Comparison of ENCODE assay signal across 27 cellular contexts in the genomic region with DNA sequence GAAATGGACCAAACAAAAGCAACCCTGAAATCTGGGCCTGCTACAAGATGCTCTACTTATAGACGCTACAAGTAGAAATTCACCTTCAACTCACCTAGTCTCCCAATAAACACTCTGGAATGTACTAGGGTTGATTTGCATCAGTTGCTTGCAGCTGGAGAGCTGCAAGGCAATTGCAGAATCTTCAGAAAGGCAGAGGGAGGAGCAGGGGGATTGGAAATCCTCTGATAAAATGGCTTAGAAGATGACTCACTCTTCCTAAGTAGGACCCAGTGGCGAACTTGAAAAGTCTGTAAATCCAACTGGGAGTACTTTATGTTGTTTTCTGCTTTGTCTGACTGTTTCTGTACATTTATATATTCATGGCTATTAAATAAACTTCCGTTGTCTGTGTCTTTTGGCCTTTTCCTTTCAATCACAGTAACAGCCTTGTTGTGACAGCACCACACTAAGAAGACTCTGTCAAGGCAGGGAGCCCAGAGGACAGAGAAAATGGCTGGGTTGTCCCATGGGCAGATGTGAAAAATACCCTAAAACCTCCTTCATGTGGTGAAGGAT. TPM values are rescaled to one million over a fixed set of nuclear protein-coding genes. Genes with fewer than 3 reads are reported as not detected.
DNase-seq lines count a peak whose midpoint lies in the region; ATAC-seq and TF ChIP-seq lines count a peak whose summit lies in the region.
"Had no signal": no experiment of that assay in that cellular context is flagged by ENCODE, and none has a peak within 500 bp of the region (broad histone marks: within the 10 kb centered on the region; RNA-seq: fewer than 3 reads in every experiment).

No MANE protein-coding gene starts in this region.

- H2BK20ac ChIP-seq in IMR-90 (ENCODE audit: low read depth, low read length): no peak overlapping the region

- CTCF ChIA-PET in IMR-90 (lab: Yijun Ruan, JAX): no interaction called here
- CTCF ChIA-PET in WTC11 (lab: Charles Lee): no interaction called here
- CTCF ChIA-PET in RWPE1 (lab: Yijun Ruan, JAX): interaction anchor here (0.6 to 1.0 kb wide), 2 partner anchors 12 to 304 kb away, joined by 3 read pairs; no protein-coding TSS in a partner anchor

- H4K8ac ChIP-seq in IMR-90 (ENCODE audit: low read depth in 2 of 2, low read length in 2 of 2): no peak overlapping the region

- H3K9me3 Mint-ChIP-seq in WTC11 (no peaks in the 10 kb centered on the region), glutamatergic neuron (ENCODE audit: unreplicated experiment) (no peaks in the 10 kb centered on the region)
- H3K9me3 Mint-ChIP-seq: activated CD4-positive, alpha-beta memory T cell treated with anti-CD3 and anti-CD28 coated beads, Interleukin-2, amount 10 ng/mL, durations not matched to agents 7 days and 5 days; activated naive CD4-positive, alpha-beta T cell treated with anti-CD3 and anti-CD28 coated beads, Interleukin-2, amount 10 ng/mL, durations not matched to agents 7 days and 5 days; activated T-cell treated with anti-CD3 and anti-CD28 coated beads, Interleukin-2, amount 50 U/mL, for 24 hours; CD8-positive, alpha-beta T cell; HFFc6; T-helper 2 cell treated with Interferon-gamma antibody and Interleukin-4, amounts not matched to agents 5 μg/mL and 100 μg/mL, for 36 hours had no signal

- WGBS in IMR-90 (ENCODE audit: extremely low coverage in 2 of 2, insufficient read length in 1 of 2), 2 experiments: 20% methylated on average over 1 of the region's 3 CpGs; no CpG with 5 or more reads in 1 of the 2 experiments

- H3K9me1 ChIP-seq in IMR-90 (ENCODE audit: insufficient read depth, low read length): peaks cover 3% of the 10 kb centered on the region; the same call in 1 of the 2 replicates

- no peaks in the 10 kb centered on the region for H3K27me3 Mint-ChIP-seq in WTC11 (ENCODE audit: low read depth)
- H3K27me3 Mint-ChIP-seq in glutamatergic neuron (ENCODE audit: unreplicated experiment): no peaks in the 10 kb centered on the region
- H3K27me3 Mint-ChIP-seq: activated T-cell treated with anti-CD3 and anti-CD28 coated beads, Interleukin-2, amount 50 U/mL, for 24 hours had no signal

- no peak overlapping the region for H3K9ac ChIP-seq in IMR-90 (ENCODE audit: low read depth, low read length)

- no peak overlapping the region for H2BK15ac ChIP-seq in IMR-90 (ENCODE audit: low read depth, low read length)

- H2BK5ac ChIP-seq in IMR-90 (ENCODE audit: low read depth, low read length, poor library complexity, severe bottlenecking): no peak overlapping the region

- H3K56ac ChIP-seq in IMR-90 (ENCODE audit: extremely low read depth, insufficient read depth, low read length): no peak overlapping the region

- DNase-seq in IMR-90: peak; percentile 47
- no peak for DNase-seq in WTC11 (ENCODE audit: low spot score)
- DNase-seq in fibroblast of villous mesenchyme (ENCODE audit: low read depth): peak; percentile 72
- peak; percentile 20 for DNase-seq in non-pigmented ciliary epithelial cell (ENCODE audit: low read depth)
- DNase-seq in NCI-H2107 treated with DMSO at 0.1 percent for 48 hours (lab: John Stamatoyannopoulos, UW; ENCODE audit: unreplicated experiment): no peak
- DNase-seq in RWPE1 (ENCODE audit: low spot score): no peak
- DNase-seq in glutamatergic neuron: no peak
- DNase-seq: activated CD4-positive, alpha-beta memory T cell treated with anti-CD3 and anti-CD28 coated beads, Interleukin-2, amount 10 ng/mL, durations not matched to agents 7 days and 5 days; activated CD4-positive, CD25-positive, alpha-beta regulatory T cell; activated naive CD4-positive, alpha-beta T cell treated with anti-CD3 and anti-CD28 coated beads, Interleukin-2, amount 10 ng/mL, durations not matched to agents 7 days and 5 days; activated T-cell treated with anti-CD3 and anti-CD28 coated beads, Interleukin-2, amount 50 U/mL, for 24 hours; body of pancreas; CD8-positive, alpha-beta T cell; DMS79; gastrocnemius medialis; HFFc6; KG1; left ventricle myocardium superior; NCI-H2029 treated with DMSO at 0.1 percent for 48 hours; NCI-H510A treated with DMSO at 0.1 percent for 48 hours; ovary; right lobe of liver; stimulated activated naive B cell treated with anti-CD40 and anti-IgM and Interleukin-4, amounts not matched to agents 10 μg/mL and 1 μg/mL and 100 μg/mL, for 72 hours; tibial artery had no signal

- no TSS peak for BruUV-seq in IMR-90 (replicated peaks; lab: Mats Ljungman, UMichigan)

- peaks cover 30% of the 10 kb centered on the region for H3K4me1 Mint-ChIP-seq in WTC11
- peaks cover 1% of the 10 kb centered on the region for H3K4me1 Mint-ChIP-seq in glutamatergic neuron (ENCODE audit: low read depth, unreplicated experiment)

- H2AK5ac ChIP-seq in IMR-90 (ENCODE audit: low read depth, low read length): no peak overlapping the region

- H3K4me3 Mint-ChIP-seq in WTC11 (no peak overlapping the region), glutamatergic neuron (ENCODE audit: unreplicated experiment) (no peak overlapping the region)
- H3K4me3 Mint-ChIP-seq: activated CD4-positive, alpha-beta memory T cell treated with anti-CD3 and anti-CD28 coated beads, Interleukin-2, amount 10 ng/mL, durations not matched to agents 7 days and 5 days; activated naive CD4-positive, alpha-beta T cell treated with anti-CD3 and anti-CD28 coated beads, Interleukin-2, amount 10 ng/mL, durations not matched to agents 7 days and 5 days; activated T-cell treated with anti-CD3 and anti-CD28 coated beads, Interleukin-2, amount 50 U/mL, for 24 hours; CD8-positive, alpha-beta T cell; HFFc6; stimulated activated naive B cell treated with anti-CD40 and anti-IgM and Interleukin-4, amounts not matched to agents 10 μg/mL and 1 μg/mL and 100 μg/mL, for 72 hours; T-helper 2 cell treated with Interferon-gamma antibody and Interleukin-4, amounts not matched to agents 5 μg/mL and 100 μg/mL, for 36 hours had no signal

- H3K23ac ChIP-seq in IMR-90 (ENCODE audit: low read depth, low read length): no peak overlapping the region

- no peak overlapping the region for H2BK120ac ChIP-seq in IMR-90 (ENCODE audit: low read depth, low read length)

- no peaks in the 10 kb centered on the region for H3K79me1 ChIP-seq in IMR-90 (ENCODE audit: low read depth in 1 of 2, low read length in 2 of 2)

- H3K4me3 ChIP-seq in IMR-90 (ENCODE audit: insufficient read depth, low read depth, low read length): no peak overlapping the region
- H3K4me3 ChIP-seq in fibroblast of villous mesenchyme (ENCODE audit: low read depth, low read length): no peak overlapping the region
- H3K4me3 ChIP-seq: body of pancreas, coronary artery, gastrocnemius medialis, ovary, right lobe of liver, SJSA1, tibial artery had no signal

- H4K5ac ChIP-seq in IMR-90 (ENCODE audit: low read depth, low read length): no peak overlapping the region

- H3K36me3 ChIP-seq in IMR-90 (ENCODE audit: control insufficient read depth, insufficient read depth, low read length): no peaks in the 10 kb centered on the region
- H3K36me3 ChIP-seq: gastrocnemius medialis, ovary, right lobe of liver, SJSA1, tibial artery had no signal

- H3K14ac ChIP-seq in IMR-90 (replicated peaks; ENCODE audit: low read depth, low read length): no peak overlapping the region

- in situ Hi-C loops in IMR-90 (cut with MboI; ENCODE audit: low sequenced_read_pairs): no loop called here

- H3K36me3 Mint-ChIP-seq in WTC11 (no peaks in the 10 kb centered on the region), glutamatergic neuron (ENCODE audit: unreplicated experiment) (no peaks in the 10 kb centered on the region)
- H3K36me3 Mint-ChIP-seq: activated naive CD4-positive, alpha-beta T cell treated with anti-CD3 and anti-CD28 coated beads, Interleukin-2, amount 10 ng/mL, durations not matched to agents 7 days and 5 days; CD8-positive, alpha-beta T cell; stimulated activated naive B cell treated with anti-CD40 and anti-IgM and Interleukin-4, amounts not matched to agents 10 μg/mL and 1 μg/mL and 100 μg/mL, for 72 hours had no signal

- H3K27me3 ChIP-seq in IMR-90 (ENCODE audit: control insufficient read depth, insufficient read depth, low read length): no peaks in the 10 kb centered on the region
- H3K27me3 ChIP-seq: body of pancreas, gastrocnemius medialis, ovary, right lobe of liver, SJSA1, tibial artery had no signal

- no peak overlapping the region for H3K18ac ChIP-seq in IMR-90 (ENCODE audit: low read depth, low read length)

- no peak overlapping the region for H3K4me2 ChIP-seq in IMR-90 (ENCODE audit: low read depth, low read length)

- TF ChIP-seq RAD21 in IMR-90 (IDR thresholded peaks at IDR 0.05; ENCODE audit: low read length): no peak

- POLR2A ChIA-PET in IMR-90 (lab: Charles Lee; ENCODE audit: unreplicated experiment) (no interaction called here), WTC11 (lab: Charles Lee) (no interaction called here), RWPE1 (lab: Yijun Ruan, JAX; ENCODE audit: low non-redundant PET) (no interaction called here)

- no peak overlapping the region for H4K91ac ChIP-seq in IMR-90 (ENCODE audit: insufficient read depth, low read depth, low read length)

- no peaks in the 10 kb centered on the region for H4K20me1 ChIP-seq in IMR-90 (ENCODE audit: insufficient read depth, low read length)

- no peak overlapping the region for H3K27ac ChIP-seq in IMR-90 (ENCODE audit: insufficient read depth, low read length)
- H3K27ac ChIP-seq in RWPE1: no peak overlapping the region
- H3K27ac ChIP-seq: body of pancreas, coronary artery, gastrocnemius medialis, ovary, right lobe of liver, SJSA1, tibial artery had no signal

- TF ChIP-seq POLR2A in IMR-90 (IDR thresholded peaks at IDR 0.05; ENCODE audit: low read depth, low read length): no peak

- H3K4ac ChIP-seq in IMR-90 (ENCODE audit: low read depth, low read length): no peak overlapping the region

- no peak overlapping the region for H2AK9ac ChIP-seq in IMR-90 (replicated peaks; ENCODE audit: low read depth, low read length, poor library complexity)

- H2AFZ ChIP-seq in IMR-90 (replicated peaks; ENCODE audit: low read length, poor library complexity): no peak overlapping the region

- ATAC-seq in IMR-90 (ENCODE audit: low read depth) (no peak; the same call in 1 of the 2 replicates), WTC11 (peak; percentile 73)
- ATAC-seq: body of pancreas; CD8-positive, alpha-beta T cell; gastrocnemius medialis; left ventricle myocardium superior; right lobe of liver; stimulated activated naive B cell treated with anti-CD40 and anti-IgM and Interleukin-4, amounts not matched to agents 10 μg/mL and 1 μg/mL and 100 μg/mL, for 72 hours had no signal

- H3K4me1 ChIP-seq in IMR-90 (ENCODE audit: control insufficient read depth, insufficient read depth, low read length): peaks cover 3% of the 10 kb centered on the region; the same call in 1 of the 2 replicates
- H3K4me1 ChIP-seq: body of pancreas, gastrocnemius medialis, right lobe of liver, SJSA1 had no signal

- intact Hi-C loops in IMR-90 (cut with micrococcal nuclease): no loop called here

- TF ChIP-seq CTCF in IMR-90 (conservative IDR thresholded peaks at IDR 0.05; ENCODE audit: low read depth, low read length): 0 out of 2 replicates have a peak, but pooled peaks have one; percentile 1
- no peak for TF ChIP-seq CTCF in WTC11 (IDR thresholded peaks at IDR 0.05)
- no peak for TF ChIP-seq CTCF in fibroblast of villous mesenchyme (IDR thresholded peaks at IDR 0.05; ENCODE audit: insufficient read depth, low read depth, low read length)
- TF ChIP-seq CTCF in RWPE1 (conservative IDR thresholded peaks at IDR 0.05; ENCODE audit: low read depth): no peak
- TF ChIP-seq CTCF in glutamatergic neuron (IDR thresholded peaks at IDR 0.05; ENCODE audit: partially characterized antibody, unreplicated experiment): no peak

- dilution Hi-C loops in IMR-90 (cut with HindIII; ENCODE audit: low sequenced_read_pairs, unreplicated experiment): no loop called here

- peak overlapping the region; percentile 61; the same call in 1 of the 2 replicates for H3K27ac Mint-ChIP-seq in WTC11
- no peak overlapping the region for H3K27ac Mint-ChIP-seq in glutamatergic neuron (ENCODE audit: unreplicated experiment)
- H3K27ac Mint-ChIP-seq: activated CD4-positive, alpha-beta memory T cell treated with anti-CD3 and anti-CD28 coated beads, Interleukin-2, amount 10 ng/mL, durations not matched to agents 7 days and 5 days; activated naive CD4-positive, alpha-beta T cell treated with anti-CD3 and anti-CD28 coated beads, Interleukin-2, amount 10 ng/mL, durations not matched to agents 7 days and 5 days; activated T-cell treated with anti-CD3 and anti-CD28 coated beads, Interleukin-2, amount 50 U/mL, for 24 hours; CD8-positive, alpha-beta T cell; HFFc6; stimulated activated naive B cell treated with anti-CD40 and anti-IgM and Interleukin-4, amounts not matched to agents 10 μg/mL and 1 μg/mL and 100 μg/mL, for 72 hours; T-helper 2 cell treated with Interferon-gamma antibody and Interleukin-4, amounts not matched to agents 5 μg/mL and 100 μg/mL, for 36 hours had no signal

- no peaks in the 10 kb centered on the region for H3K9me3 ChIP-seq in IMR-90 (ENCODE audit: control insufficient read depth, insufficient read depth, low read length)
- H3K9me3 ChIP-seq: body of pancreas, gastrocnemius medialis, ovary, right lobe of liver, SJSA1, tibial artery had no signal

RNA-seq across cellular contexts. Expression of a gene that starts 14.7 kb away (rescaled TPM):
- total RNA-seq in IMR-90 (2012; rRNA removed): 21.1 and 24.4 TPM in 2 replicates
- polyA plus RNA-seq in IMR-90 (2012; rRNA removed): 10.0 and 10.4 TPM in 2 replicates
- polyA plus RNA-seq in IMR-90 (2012; cell fraction: cytosol; rRNA removed): 2.4 and 2.5 TPM in 2 replicates
- polyA plus RNA-seq in IMR-90 (2012; cell fraction: nucleus; rRNA removed; ENCODE audit: low replicate concordance): 0.95 and 8.7 TPM in 2 replicates
- total RNA-seq in WTC11 (2021): 7.0 to 11.6 TPM (median 10.0 TPM) in 3 replicates
- total RNA-seq in fibroblast of villous mesenchyme: 23.5 and 44.9 TPM in 2 replicates
- total RNA-seq in glutamatergic neuron (ENCODE audit: unreplicated experiment): 11.7 TPM

RNA-seq across cellular contexts. Expression of a gene that starts 47.1 kb away (rescaled TPM):
- total RNA-seq in IMR-90 (2012; rRNA removed): 73.9 and 91.2 TPM in 2 replicates
- polyA plus RNA-seq in IMR-90 (2012; rRNA removed): 21.2 and 28.8 TPM in 2 replicates
- polyA plus RNA-seq in IMR-90 (2012; cell fraction: cytosol; rRNA removed): 6.6 and 26.5 TPM in 2 replicates
- polyA plus RNA-seq in IMR-90 (2012; cell fraction: nucleus; rRNA removed; ENCODE audit: low replicate concordance): 22.3 and 54.3 TPM in 2 replicates
- total RNA-seq in WTC11 (2021): 34.3 to 37.1 TPM (median 36.3 TPM) in 3 replicates
- 54.4 and 93.7 TPM in 2 replicates for total RNA-seq in fibroblast of villous mesenchyme
- total RNA-seq in glutamatergic neuron (ENCODE audit: unreplicated experiment): 104 TPM

Comparison
In these comparisons a context has a peak if more than half of its experiments do, and no peak if none do; other contexts are left out.
1. DNase-seq: peak in IMR-90 (single experiment), fibroblast of villous mesenchyme (single experiment) and non-pigmented ciliary epithelial cell (single experiment); none in WTC11 (single experiment), NCI-H2107 treated with DMSO at 0.1 percent for 48 hours (single experiment), RWPE1 (single experiment) and glutamatergic neuron (single experiment).